ENCODE assay signal across 16 cellular contexts in the genomic region with DNA sequence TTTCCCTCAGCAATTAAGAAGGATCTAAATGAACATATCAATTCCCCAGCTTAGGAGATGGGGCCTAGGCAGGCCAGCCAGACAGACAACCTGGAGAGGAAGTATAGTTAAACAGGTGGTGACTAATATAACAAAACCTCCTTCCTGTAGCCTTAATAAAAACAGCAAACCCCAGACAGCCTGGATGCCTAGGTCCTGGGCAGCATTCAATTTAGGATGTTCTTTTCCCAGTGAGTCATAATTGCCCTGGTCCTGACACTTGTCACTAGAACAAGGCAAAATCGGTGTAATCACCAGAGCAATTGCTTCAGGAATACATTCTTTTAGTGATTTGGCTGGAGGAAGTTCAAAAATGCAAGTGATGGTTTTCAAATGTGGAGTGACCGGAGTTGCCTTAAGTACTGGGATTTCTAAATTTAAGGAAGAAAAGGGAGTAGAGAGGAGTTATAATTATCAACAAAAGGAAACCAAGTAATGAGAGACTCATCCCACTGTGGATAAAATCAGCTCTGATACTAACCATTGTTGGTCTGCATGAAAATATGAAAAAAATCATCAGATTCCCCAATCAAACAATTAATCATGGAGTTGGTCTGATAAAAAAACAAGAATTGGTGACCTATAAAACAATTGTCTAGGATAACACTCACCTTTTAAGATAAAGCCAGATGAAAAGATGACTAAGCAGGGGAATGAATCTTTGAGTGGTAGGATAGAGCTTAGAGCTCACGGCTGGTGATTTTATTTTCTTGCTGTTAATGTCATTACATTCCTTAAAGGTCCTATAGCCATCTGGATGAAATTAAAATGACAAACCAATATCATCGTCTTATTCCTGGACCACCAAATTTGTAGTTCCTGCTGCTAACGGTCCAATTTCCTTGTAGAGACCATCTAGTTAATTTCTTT. TPM values are rescaled to one million over a fixed set of nuclear protein-coding genes. Genes with fewer than 3 reads are reported as not detected.
DNase-seq lines count a peak whose midpoint lies in the region; ATAC-seq, FAIRE-seq and TF ChIP-seq lines count a peak whose summit lies in the region.
"Had no signal": no experiment of that assay in that cellular context is flagged by ENCODE, and none has a peak within 500 bp of the region (broad histone marks: within the 10 kb centered on the region; RNA-seq: fewer than 3 reads in every experiment).

No MANE protein-coding gene starts in this region.

- H3K9me3 Mint-ChIP-seq in stimulated activated effector memory CD8-positive, alpha-beta T cell treated with anti-CD3 and anti-CD28 coated beads, Interleukin-12 subunit alpha, Interleukin-12 subunit beta, amount 100 ng/mL, for 72 hours, result no peaks in the 10 kb centered on the region

- no peak overlapping the region for H3K27ac Mint-ChIP-seq in stimulated activated effector memory CD8-positive, alpha-beta T cell treated with anti-CD3 and anti-CD28 coated beads, Interleukin-12 subunit alpha, Interleukin-12 subunit beta, amount 100 ng/mL, for 72 hours
- H3K27ac Mint-ChIP-seq: activated CD8-positive, alpha-beta T cell treated with anti-CD3 and anti-CD28 coated beads, Interleukin-2, amount 10 ng/mL, durations not matched to agents 7 days and 5 days; activated naive CD8-positive, alpha-beta T cell treated with anti-CD3 and anti-CD28 coated beads, Interleukin-2, amount 10 ng/mL, durations not matched to agents 7 days and 5 days; T-cell had no signal

- H3F3A ChIP-seq in GM23248 (ENCODE audit: insufficient read depth), result peaks cover 30% of the 10 kb centered on the region

- DNase-seq in GM23248 (peak; percentile 68), RCC 7860 (ENCODE audit: low spot score) (peak; percentile 81), fibroblast of gingiva (ENCODE audit: low read depth) (peak; percentile 81), retinal pigment epithelial cell (ENCODE audit: low read depth) (peak; percentile 83), epidermal melanocyte (ENCODE audit: insufficient read length, low spot score) (no peak), activated T-cell treated with anti-CD3 and anti-CD28 coated beads for 4 hours (no peak)
- no peak for DNase-seq in stimulated activated effector memory CD8-positive, alpha-beta T cell treated with anti-CD3 and anti-CD28 coated beads, Interleukin-12 subunit alpha, Interleukin-12 subunit beta, amount 100 ng/mL, for 72 hours (ENCODE audit: low spot score in 2 of 2)
- DNase-seq: activated CD8-positive, alpha-beta T cell treated with anti-CD3 and anti-CD28 coated beads, Interleukin-2, amount 10 ng/mL, durations not matched to agents 7 days and 5 days; activated naive CD8-positive, alpha-beta T cell treated with anti-CD3 and anti-CD28 coated beads, Interleukin-2, amount 10 ng/mL, durations not matched to agents 7 days and 5 days; DMS153; MM.1S; NCI-H526 treated with DMSO at 0.1 percent for 48 hours; T-cell; thyroid gland had no signal

- FAIRE-seq in RCC 7860 (lab: Jason Lieb, UNC), result peak; percentile 92

- no peaks in the 10 kb centered on the region for H3K4me1 Mint-ChIP-seq in stimulated activated effector memory CD8-positive, alpha-beta T cell treated with anti-CD3 and anti-CD28 coated beads, Interleukin-12 subunit alpha, Interleukin-12 subunit beta, amount 100 ng/mL, for 72 hours
- H3K4me1 Mint-ChIP-seq: activated naive CD8-positive, alpha-beta T cell treated with anti-CD3 and anti-CD28 coated beads, Interleukin-2, amount 10 ng/mL, durations not matched to agents 7 days and 5 days; T-cell had no signal

- H3K27me3 ChIP-seq in GM23248 (replicated peaks; ENCODE audit: insufficient read depth), result no peaks in the 10 kb centered on the region
- H3K27me3 ChIP-seq: thyroid gland had no signal

- no peaks in the 10 kb centered on the region for H3K9me3 ChIP-seq in GM23248 (ENCODE audit: low read depth)
- H3K9me3 ChIP-seq: thyroid gland had no signal

- in situ Hi-C loops in GM23248 (cut with MboI), result loop anchor here (25.0 kb wide), 2 partner anchors 214 to 464 kb away; no protein-coding TSS in a partner anchor

- ATAC-seq in stimulated activated effector memory CD8-positive, alpha-beta T cell treated with anti-CD3 and anti-CD28 coated beads, Interleukin-12 subunit alpha, Interleukin-12 subunit beta, amount 100 ng/mL, for 72 hours, result no peak
- ATAC-seq in HG02938 (IDR thresholded peaks at IDR 0.05; ENCODE audit: unreplicated experiment), result no peak
- ATAC-seq: activated CD8-positive, alpha-beta T cell treated with anti-CD3 and anti-CD28 coated beads, Interleukin-2, amount 10 ng/mL, durations not matched to agents 7 days and 5 days; T-cell had no signal

- no peaks in the 10 kb centered on the region for H3K9me2 ChIP-seq in GM23248 (ENCODE audit: insufficient read depth)

- H3K4me3 ChIP-seq in GM23248 (peak overlapping the region; percentile 31), retinal pigment epithelial cell (ENCODE audit: low read length) (no peak overlapping the region)
- H3K4me3 ChIP-seq: thyroid gland had no signal

- H2AFZ ChIP-seq in GM23248, result no peak overlapping the region
- H2AFZ ChIP-seq: parathyroid adenoma had no signal

- peak overlapping the region; percentile 57 for H3K4me2 ChIP-seq in GM23248 (ENCODE audit: unreplicated experiment)

- H3K79me2 ChIP-seq in GM23248 (ENCODE audit: insufficient read depth), result no peaks in the 10 kb centered on the region
- H3K79me2 ChIP-seq: parathyroid adenoma had no signal

- WGBS in GM23248 (ENCODE audit: low coverage in 1 of 2, low lambda C conversion rate in 2 of 2, missing lambda C conversion rate in 2 of 2), 2 experiments, result 6 to 11% methylated on average over 5 of the region's 5 CpGs

- no peaks in the 10 kb centered on the region for H4K20me1 ChIP-seq in GM23248 (ENCODE audit: insufficient read depth)

- peak overlapping the region; percentile 40 for H3K27ac ChIP-seq in GM23248
- H3K27ac ChIP-seq: parathyroid adenoma, thyroid gland had no signal

- no peak for TF ChIP-seq CTCF in retinal pigment epithelial cell (conservative IDR thresholded peaks at IDR 0.05; ENCODE audit: low read depth, low read length)

- no peaks in the 10 kb centered on the region for H3K36me3 Mint-ChIP-seq in stimulated activated effector memory CD8-positive, alpha-beta T cell treated with anti-CD3 and anti-CD28 coated beads, Interleukin-12 subunit alpha, Interleukin-12 subunit beta, amount 100 ng/mL, for 72 hours
- H3K36me3 Mint-ChIP-seq: activated naive CD8-positive, alpha-beta T cell treated with anti-CD3 and anti-CD28 coated beads, Interleukin-2, amount 10 ng/mL, durations not matched to agents 7 days and 5 days; T-cell had no signal

- H3K4me3 Mint-ChIP-seq in stimulated activated effector memory CD8-positive, alpha-beta T cell treated with anti-CD3 and anti-CD28 coated beads, Interleukin-12 subunit alpha, Interleukin-12 subunit beta, amount 100 ng/mL, for 72 hours, result no peak overlapping the region
- H3K4me3 Mint-ChIP-seq: activated CD8-positive, alpha-beta T cell treated with anti-CD3 and anti-CD28 coated beads, Interleukin-2, amount 10 ng/mL, durations not matched to agents 7 days and 5 days; activated naive CD8-positive, alpha-beta T cell treated with anti-CD3 and anti-CD28 coated beads, Interleukin-2, amount 10 ng/mL, durations not matched to agents 7 days and 5 days; T-cell had no signal

- H3K36me3 ChIP-seq in GM23248 (ENCODE audit: low read depth), result no peaks in the 10 kb centered on the region
- H3K36me3 ChIP-seq: thyroid gland had no signal

- H3K4me1 ChIP-seq in GM23248 (ENCODE audit: insufficient read depth), result peaks cover 20% of the 10 kb centered on the region
- H3K4me1 ChIP-seq: parathyroid adenoma had no signal

- no peak overlapping the region for H3K9ac ChIP-seq in GM23248
- H3K9ac ChIP-seq: parathyroid adenoma had no signal

RNA-seq across cellular contexts. Expression of a gene that starts 39.0 kb away (rescaled TPM):
- 246 and 268 TPM in 2 replicates for total RNA-seq in GM23248 (2014; rRNA removed; shearing (Covaris generic))
- 244 and 247 TPM in 2 replicates for polyA plus RNA-seq in GM23248 (2016; fragmentation: Nextera tagmentation; extraction: Ambion mirVana)

Comparison
In these comparisons a context has a peak if more than half of its experiments do, and no peak if none do; other contexts are left out.
1. DNase-seq: peak in GM23248 (single experiment), RCC 7860 (single experiment), fibroblast of gingiva (single experiment) and retinal pigment epithelial cell (single experiment); none in epidermal melanocyte (single experiment), stimulated activated effector memory CD8-positive, alpha-beta T cell treated with anti-CD3 and anti-CD28 coated beads, Interleukin-12 subunit alpha, Interleukin-12 subunit beta, amount 100 ng/mL, for 72 hours (0 of 2) and activated T-cell treated with anti-CD3 and anti-CD28 coated beads for 4 hours (single experiment).